In the genomic region with DNA sequence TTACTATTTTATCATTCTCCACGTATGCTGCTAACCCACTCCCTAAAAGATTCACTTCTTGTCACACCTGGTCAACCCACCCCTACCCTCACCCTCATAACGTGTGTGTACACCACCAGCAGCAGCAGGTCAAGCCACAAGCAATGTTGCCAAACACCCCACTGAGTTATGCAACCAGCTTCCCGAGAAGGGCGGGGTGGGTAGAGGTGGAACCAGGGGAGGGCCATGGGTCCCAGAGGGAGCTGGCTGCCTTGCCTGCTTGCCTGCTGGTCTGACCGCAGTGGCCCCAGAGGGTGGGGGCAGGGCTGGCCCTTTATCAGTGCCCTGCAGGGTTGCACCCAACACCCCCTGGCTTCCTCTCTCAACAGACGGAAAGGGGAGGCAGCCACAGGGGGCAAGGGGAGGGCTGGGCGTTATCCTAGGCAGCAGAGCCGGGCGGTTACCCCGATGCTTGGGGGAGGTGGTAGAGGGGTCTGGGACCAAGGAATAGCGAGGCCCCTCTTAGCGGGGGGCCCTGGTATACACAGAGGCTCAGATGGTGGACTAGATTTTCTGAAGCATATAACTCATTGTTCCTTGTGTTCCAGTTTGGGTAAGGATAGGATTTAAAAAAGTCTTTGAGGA, we compare ENCODE assay signal across 1 cellular context.
TF ChIP-seq lines count a peak whose summit lies in the region.

No MANE protein-coding gene starts in this region.

TF ChIP-seq in K562, 482 proteins besides CTCF, POLR2A, EP300 and RAD21 (continued from another document and continues in another):
- TF ChIP-seq, protein P1, sequence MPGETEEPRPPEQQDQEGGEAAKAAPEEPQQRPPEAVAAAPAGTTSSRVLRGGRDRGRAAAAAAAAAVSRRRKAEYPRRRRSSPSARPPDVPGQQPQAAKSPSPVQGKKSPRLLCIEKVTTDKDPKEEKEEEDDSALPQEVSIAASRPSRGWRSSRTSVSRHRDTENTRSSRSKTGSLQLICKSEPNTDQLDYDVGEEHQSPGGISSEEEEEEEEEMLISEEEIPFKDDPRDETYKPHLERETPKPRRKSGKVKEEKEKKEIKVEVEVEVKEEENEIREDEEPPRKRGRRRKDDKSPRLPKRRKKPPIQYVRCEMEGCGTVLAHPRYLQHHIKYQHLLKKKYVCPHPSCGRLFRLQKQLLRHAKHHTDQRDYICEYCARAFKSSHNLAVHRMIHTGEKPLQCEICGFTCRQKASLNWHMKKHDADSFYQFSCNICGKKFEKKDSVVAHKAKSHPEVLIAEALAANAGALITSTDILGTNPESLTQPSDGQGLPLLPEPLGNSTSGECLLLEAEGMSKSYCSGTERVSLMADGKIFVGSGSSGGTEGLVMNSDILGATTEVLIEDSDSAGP (CRISPR knock-in tag; IDR thresholded peaks at IDR 0.05), result no peak
- TF ChIP-seq BMI1 (IDR thresholded peaks at IDR 0.05; ENCODE audit: low read length) (no peak), NR2F6 (CRISPR knock-in tag; IDR thresholded peaks at IDR 0.05) (no peak), ZNF324 (CRISPR knock-in tag; IDR thresholded peaks at IDR 0.05) (peak; percentile 78), TEAD2 (tag; IDR thresholded peaks at IDR 0.05) (no peak), FOS (IDR thresholded peaks at IDR 0.05; ENCODE audit: extremely low read depth, insufficient read length) (no peak), ETS1 (conservative IDR thresholded peaks at IDR 0.05; ENCODE audit: control insufficient read depth, low read depth, low read length) (peak; percentile 98), PHB (CRISPR knock-in tag; IDR thresholded peaks at IDR 0.05) (no peak), ZNF3 (CRISPR knock-in tag; IDR thresholded peaks at IDR 0.05) (no peak), CCAR2 (IDR thresholded peaks at IDR 0.05; ENCODE audit: low read depth, low read length) (0 out of 2 replicates have a peak, but pooled peaks have one; percentile 51), ZNF830 (CRISPR knock-in tag; IDR thresholded peaks at IDR 0.05) (0 out of 2 replicates have a peak, but pooled peaks have one; percentile 68), HOMEZ (CRISPR knock-in tag; IDR thresholded peaks at IDR 0.05) (no peak), TCF7L2 (IDR thresholded peaks at IDR 0.05; ENCODE audit: low read depth, low read length) (no peak), ZMIZ1 (IDR thresholded peaks at IDR 0.05; ENCODE audit: low read depth in 2 of 2, low read length in 2 of 2) (peak in 1 of 2 experiments; percentile 98; a peak in 2 of 4 replicates), DMBX1 (CRISPR knock-in tag; IDR thresholded peaks at IDR 0.05; ENCODE audit: borderline replicate concordance) (peak; percentile 95), SAP30 (IDR thresholded peaks at IDR 0.05; ENCODE audit: borderline replicate concordance, insufficient read depth, low read depth, low read length, poor library complexity, severe bottlenecking) (no peak), MEF2A (IDR thresholded peaks at IDR 0.05; ENCODE audit: control insufficient read depth, low read depth, low read length) (peak; percentile 68; the same call in 1 of the 2 replicates), STAG1 (CRISPR knock-in tag; IDR thresholded peaks at IDR 0.05; ENCODE audit: borderline replicate concordance) (no peak), ATF7 (IDR thresholded peaks at IDR 0.05) (peak; percentile 63; the same call in 1 of the 2 replicates), SMARCB1 (IDR thresholded peaks at IDR 0.05; ENCODE audit: insufficient read length, low read depth) (peak; percentile 79), TARDBP (IDR thresholded peaks at IDR 0.05) (peak; percentile 84), SPI1 (IDR thresholded peaks at IDR 0.05; ENCODE audit: borderline replicate concordance, low read depth, low read length) (peak; percentile 90), CHD2 (IDR thresholded peaks at IDR 0.05; ENCODE audit: low read depth, low read length) (peak; percentile 83), E2F3 (CRISPR knock-in tag; IDR thresholded peaks at IDR 0.05) (0 out of 2 replicates have a peak, but pooled peaks have one; percentile 28), FOXA1 (IDR thresholded peaks at IDR 0.05; ENCODE audit: borderline replicate concordance) (no peak), ATF1 (CRISPR knock-in tag; IDR thresholded peaks at IDR 0.05) (no peak), ATF1 (tag; IDR thresholded peaks at IDR 0.05) (peak; percentile 75), HNRNPLL (IDR thresholded peaks at IDR 0.05; ENCODE audit: low read depth, low read length, poor library complexity, severe bottlenecking) (no peak), ZNF174 (CRISPR knock-in tag; IDR thresholded peaks at IDR 0.05) (no peak), NCOA2 (IDR thresholded peaks at IDR 0.05; ENCODE audit: partially characterized antibody in 2 of 2) (no peak), GTF2E2 (tag; IDR thresholded peaks at IDR 0.05) (no peak), TCFL5 (CRISPR knock-in tag; conservative IDR thresholded peaks at IDR 0.05) (0 out of 2 replicates have a peak, but pooled peaks have one; percentile 47), FOSL1 (tag; conservative IDR thresholded peaks at IDR 0.05) (peak; percentile 14; the same call in 1 of the 2 replicates), CGGBP1 (CRISPR knock-in tag; IDR thresholded peaks at IDR 0.05) (no peak), MAFK (IDR thresholded peaks at IDR 0.05; ENCODE audit: low read length) (no peak), ZZZ3 (IDR thresholded peaks at IDR 0.05) (no peak), MLX (CRISPR knock-in tag; conservative IDR thresholded peaks at IDR 0.05) (no peak), RBFOX2 (IDR thresholded peaks at IDR 0.05; ENCODE audit: low read depth, low read length) (peak; percentile 76), CHD1 (IDR thresholded peaks at IDR 0.05; ENCODE audit: low read length) (no peak), NCOA4 (IDR thresholded peaks at IDR 0.05; ENCODE audit: partially characterized antibody) (no peak), TBP (optimal IDR thresholded peaks at IDR 0.05; ENCODE audit: low read depth, low read length) (peak; percentile 47), ZNF444 (CRISPR knock-in tag; IDR thresholded peaks at IDR 0.05) (0 out of 2 replicates have a peak, but pooled peaks have one; percentile 44), ZNF79 (CRISPR knock-in tag; IDR thresholded peaks at IDR 0.05; ENCODE audit: low read depth) (no peak), POLR3A (IDR thresholded peaks at IDR 0.05; ENCODE audit: borderline replicate concordance, extremely low read depth, insufficient read depth, insufficient read length) (no peak), ELF2 (CRISPR knock-in tag; IDR thresholded peaks at IDR 0.05) (no peak), ZSCAN32 (CRISPR knock-in tag; IDR thresholded peaks at IDR 0.05) (no peak), ZNF316 (IDR thresholded peaks at IDR 0.05) (no peak), PBX2 (CRISPR knock-in tag; IDR thresholded peaks at IDR 0.05; ENCODE audit: low read depth) (no peak), PBX2 (tag; conservative IDR thresholded peaks at IDR 0.05; ENCODE audit: low read depth) (0 out of 2 replicates have a peak, but pooled peaks have one; percentile 12), NFATC3 (IDR thresholded peaks at IDR 0.05) (no peak)
- TF ChIP-seq, protein P2, sequence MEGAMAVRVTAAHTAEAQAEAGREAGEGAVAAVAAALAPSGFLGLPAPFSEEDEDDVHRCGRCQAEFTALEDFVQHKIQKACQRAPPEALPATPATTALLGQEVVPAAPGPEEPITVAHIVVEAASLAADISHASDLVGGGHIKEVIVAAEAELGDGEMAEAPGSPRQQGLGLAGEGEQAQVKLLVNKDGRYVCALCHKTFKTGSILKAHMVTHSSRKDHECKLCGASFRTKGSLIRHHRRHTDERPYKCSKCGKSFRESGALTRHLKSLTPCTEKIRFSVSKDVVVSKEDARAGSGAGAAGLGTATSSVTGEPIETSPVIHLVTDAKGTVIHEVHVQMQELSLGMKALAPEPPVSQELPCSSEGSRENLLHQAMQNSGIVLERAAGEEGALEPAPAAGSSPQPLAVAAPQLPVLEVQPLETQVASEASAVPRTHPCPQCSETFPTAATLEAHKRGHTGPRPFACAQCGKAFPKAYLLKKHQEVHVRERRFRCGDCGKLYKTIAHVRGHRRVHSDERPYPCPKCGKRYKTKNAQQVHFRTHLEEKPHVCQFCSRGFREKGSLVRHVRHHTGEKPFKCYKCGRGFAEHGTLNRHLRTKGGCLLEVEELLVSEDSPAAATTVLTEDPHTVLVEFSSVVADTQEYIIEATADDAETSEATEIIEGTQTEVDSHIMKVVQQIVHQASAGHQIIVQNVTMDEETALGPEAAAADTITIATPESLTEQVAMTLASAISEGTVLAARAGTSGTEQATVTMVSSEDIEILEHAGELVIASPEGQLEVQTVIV (CRISPR knock-in tag; IDR thresholded peaks at IDR 0.05; ENCODE audit: borderline replicate concordance), result no peak
- TF ChIP-seq, protein P3, sequence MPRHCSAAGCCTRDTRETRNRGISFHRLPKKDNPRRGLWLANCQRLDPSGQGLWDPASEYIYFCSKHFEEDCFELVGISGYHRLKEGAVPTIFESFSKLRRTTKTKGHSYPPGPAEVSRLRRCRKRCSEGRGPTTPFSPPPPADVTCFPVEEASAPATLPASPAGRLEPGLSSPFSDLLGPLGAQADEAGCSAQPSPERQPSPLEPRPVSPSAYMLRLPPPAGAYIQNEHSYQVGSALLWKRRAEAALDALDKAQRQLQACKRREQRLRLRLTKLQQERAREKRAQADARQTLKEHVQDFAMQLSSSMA (CRISPR knock-in tag; IDR thresholded peaks at IDR 0.05), result no peak
